Comparison of ENCODE assay signal across 9 cellular contexts in the genomic region with DNA sequence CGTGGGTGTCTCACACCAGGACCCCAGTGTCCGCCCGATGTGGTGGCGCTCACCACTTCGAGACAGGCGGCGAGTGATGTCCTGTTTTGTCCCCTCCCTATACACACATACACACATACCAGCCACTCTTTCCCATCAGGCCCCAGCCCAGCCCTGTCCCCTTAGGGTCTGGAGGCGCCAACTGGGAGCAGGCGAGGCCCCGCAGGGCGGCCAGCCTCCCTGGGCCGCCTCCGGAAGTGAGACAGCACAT. TPM values are rescaled to one million over a fixed set of nuclear protein-coding genes. Genes with fewer than 3 reads are reported as not detected.
DNase-seq lines count a peak whose midpoint lies in the region; ATAC-seq, FAIRE-seq and TF ChIP-seq lines count a peak whose summit lies in the region.
"Had no signal": no experiment of that assay in that cellular context is flagged by ENCODE, and none has a peak within 500 bp of the region (broad histone marks: within the 10 kb centered on the region; RNA-seq: fewer than 3 reads in every experiment).

No MANE protein-coding gene starts in this region.

- no peak overlapping the region for H2BK120ac ChIP-seq in H1 (replicated peaks; ENCODE audit: low read depth, low read length)

- H2AK5ac ChIP-seq in H1 (ENCODE audit: low read depth, low read length): peak overlapping the region; percentile 78; the same call in 1 of the 2 replicates

- H3K18ac ChIP-seq in H1 (ENCODE audit: extremely low read depth, low read length): no peak overlapping the region

- no peak for DNase-seq in CD4-positive, alpha-beta memory T cell
- DNase-seq in PC-3: no peak
- no peak for DNase-seq in H1 (ENCODE audit: low read depth in 1 of 2, low spot score in 2 of 2)
- no peak for DNase-seq in osteocyte (ENCODE audit: extremely low spot score, unreplicated experiment)
- no peak for DNase-seq in pons (ENCODE audit: low spot score)
- no peak for DNase-seq in NCI-H82 (lab: John Stamatoyannopoulos, UW)
- DNase-seq in left lobe of liver (ENCODE audit: low spot score): no peak

- H2BK15ac ChIP-seq in H1 (ENCODE audit: low read length): no peak overlapping the region

- peaks cover 47% of the 10 kb centered on the region for H4K20me1 ChIP-seq in PC-3 (ENCODE audit: low read length)
- H4K20me1 ChIP-seq in H1 (replicated peaks in 1 of 2; ENCODE audit: control insufficient read depth in 1 of 2, insufficient read depth in 2 of 2, low read length in 2 of 2): peaks cover 1 to 9% of the 10 kb centered on the region in 2 experiments

- FAIRE-seq in H1 (lab: Jason Lieb, UNC): no peak

- peaks cover 0 to 3% (median 0%) of the 10 kb centered on the region in 8 donors for H3K9me3 Mint-ChIP-seq in CD4-positive, alpha-beta memory T cell
- no peaks in the 10 kb centered on the region for H3K9me3 Mint-ChIP-seq in osteocyte (ENCODE audit: unreplicated experiment)

- no peak overlapping the region for H2AFZ ChIP-seq in PC-3 (ENCODE audit: low read length)
- no peak overlapping the region for H2AFZ ChIP-seq in H1 (ENCODE audit: low read length)

- H2BK12ac ChIP-seq in H1 (ENCODE audit: low read depth, low read length): peak overlapping the region; percentile 77; the same call in 1 of the 2 replicates

- TF ChIP-seq CTCF in PC-3 (conservative IDR thresholded peaks at IDR 0.05; ENCODE audit: low read depth, low read length): no peak
- no peak for TF ChIP-seq CTCF in H1 (IDR thresholded peaks at IDR 0.05; ENCODE audit: control extremely low read depth in 1 of 3, insufficient read depth in 1 of 3, low read depth in 1 of 3, low read length in 3 of 3)
- no peak for TF ChIP-seq CTCF in osteocyte (IDR thresholded peaks at IDR 0.05)

- H4K8ac ChIP-seq in H1 (ENCODE audit: extremely low read depth, insufficient read depth, low read length): peak overlapping the region; percentile 88

- no peak overlapping the region for H3K4ac ChIP-seq in H1 (replicated peaks; ENCODE audit: insufficient read length, low read depth, low read length)

- peak overlapping the region; percentile 94 for H3K4me2 ChIP-seq in PC-3 (ENCODE audit: low read length)
- H3K4me2 ChIP-seq in H1 (ENCODE audit: insufficient read depth in 1 of 2, low read depth in 2 of 2, low read length in 2 of 2): no peak overlapping the region

- intact Hi-C loops in CD4-positive, alpha-beta memory T cell (cut with micrococcal nuclease): loop anchor here (1.0 to 2.0 kb wide), 3 partner anchors 8 to 44 kb away; partner anchors contain the start of gene ZSWIM4
- intact Hi-C loops in PC-3 (cut with micrococcal nuclease): loop anchor here (10.0 kb wide), 1 partner anchor 674 kb away; no protein-coding TSS in a partner anchor

- peaks cover 78% of the 10 kb centered on the region for H3K4me1 ChIP-seq in CD4-positive, alpha-beta memory T cell (ENCODE audit: insufficient read depth, low read length)
- peaks cover 72% of the 10 kb centered on the region for H3K4me1 ChIP-seq in PC-3 (ENCODE audit: insufficient read depth, low read length)
- peaks cover 0 to 30% (median 23%) of the 10 kb centered on the region in 4 experiments; a peak in 6 of 7 replicates for H3K4me1 ChIP-seq in H1 (replicated peaks in 1 of 4; ENCODE audit: control insufficient read depth in 3 of 4, insufficient read depth in 4 of 4, low read length in 3 of 4)

- BruUV-seq in PC-3 (replicated peaks; lab: Mats Ljungman, UMichigan): no TSS peak

- peak overlapping the region; percentile 83 to 97 (median 90) for H3K4me3 Mint-ChIP-seq in CD4-positive, alpha-beta memory T cell
- H3K4me3 Mint-ChIP-seq in osteocyte (ENCODE audit: unreplicated experiment): peak overlapping the region; percentile 92

- no peak overlapping the region for H2BK20ac ChIP-seq in H1 (ENCODE audit: low read length)

- H3K36me3 Mint-ChIP-seq in CD4-positive, alpha-beta memory T cell: peaks cover 5 to 42% of the 10 kb centered on the region in 2 donors
- H3K36me3 Mint-ChIP-seq in osteocyte (ENCODE audit: unreplicated experiment): peaks cover 30% of the 10 kb centered on the region

- no peaks in the 10 kb centered on the region for H3K9me3 ChIP-seq in CD4-positive, alpha-beta memory T cell (ENCODE audit: control insufficient read depth in 1 of 2, low read length in 2 of 2)
- H3K9me3 ChIP-seq in PC-3 (ENCODE audit: low read length) (no peaks in the 10 kb centered on the region), H1 (ENCODE audit: insufficient read depth in 2 of 2, low read depth in 1 of 2, low read length in 1 of 2) (no peaks in the 10 kb centered on the region)

- H3K9ac ChIP-seq in PC-3 (ENCODE audit: low read length) (peak overlapping the region; percentile 93), H1 (replicated peaks in 1 of 4; ENCODE audit: extremely low read depth in 1 of 4, low read depth in 3 of 4, low read length in 3 of 4) (no peak overlapping the region)

- no peaks in the 10 kb centered on the region for H3K79me1 ChIP-seq in H1 (ENCODE audit: low read depth, low read length)

- H3K23me2 ChIP-seq in H1 (ENCODE audit: low read depth, low read length): peaks cover 7% of the 10 kb centered on the region; the same call in 1 of the 2 replicates

- H3K56ac ChIP-seq in H1 (replicated peaks; ENCODE audit: insufficient read length, low read depth, low read length): no peak overlapping the region

- peak overlapping the region; percentile 98 for H3K27ac ChIP-seq in CD4-positive, alpha-beta memory T cell (ENCODE audit: low read depth, low read length)
- peak overlapping the region; percentile 96 for H3K27ac ChIP-seq in PC-3 (ENCODE audit: low read length)
- 0 out of 2 replicates have a peak overlapping the region, but pooled peaks have one; percentile 40 for H3K27ac ChIP-seq in H1 (ENCODE audit: low read depth, low read length)

- ATAC-seq in PC-3 (no peak), left lobe of liver (no peak), HG03342 (IDR thresholded peaks at IDR 0.05; ENCODE audit: unreplicated experiment) (no peak)

- no peak for TF ChIP-seq EP300 in H1 (IDR thresholded peaks at IDR 0.05; ENCODE audit: borderline replicate concordance in 1 of 2, low read depth in 2 of 2, low read length in 2 of 2)

- peaks cover 28 to 87% (median 48%) of the 10 kb centered on the region in 4 donors for H3K4me1 Mint-ChIP-seq in CD4-positive, alpha-beta memory T cell
- H3K4me1 Mint-ChIP-seq in osteocyte (ENCODE audit: unreplicated experiment): peaks cover 65% of the 10 kb centered on the region

- H3K14ac ChIP-seq in H1 (ENCODE audit: insufficient read length): no peak overlapping the region

- no peak overlapping the region; the same call in 1 of the 2 replicates for H2BK5ac ChIP-seq in H1 (ENCODE audit: low read depth, low read length)

- H4K91ac ChIP-seq in H1 (replicated peaks; ENCODE audit: insufficient read length, low read length): peak overlapping the region; percentile 2

- no peak for TF ChIP-seq POLR2A in H1 (IDR thresholded peaks at IDR 0.05; ENCODE audit: control extremely low read depth in 1 of 2, low read depth in 2 of 2, low read length in 2 of 2)

- H3K79me2 ChIP-seq in PC-3 (ENCODE audit: low read length) (peaks cover 79% of the 10 kb centered on the region), H1 (ENCODE audit: control insufficient read depth in 1 of 2, insufficient read depth in 2 of 2, low read length in 2 of 2) (peaks cover 0 to 3% of the 10 kb centered on the region in 2 experiments; a peak in 2 of 4 replicates)

- WGBS in H1 (ENCODE audit: extremely low coverage in 1 of 2, insufficient coverage in 1 of 2, insufficient read length in 1 of 2, insufficient replicate concordance in 2 of 2, low coverage in 1 of 2, low lambda C conversion rate in 2 of 2, missing lambda C conversion rate in 1 of 2), 2 experiments: 99% methylated on average over 13 of the region's 13 CpGs; no CpG with 5 or more reads in 1 of the 2 experiments

- H3K27ac Mint-ChIP-seq in CD4-positive, alpha-beta memory T cell: peak overlapping the region; percentile 99 to 100 (median 99)
- H3K27ac Mint-ChIP-seq in osteocyte (ENCODE audit: unreplicated experiment): peak overlapping the region; percentile 98

- peak overlapping the region; percentile 63 to 86 for H3K4me3 ChIP-seq in CD4-positive, alpha-beta memory T cell (ENCODE audit: low read length in 2 of 2)
- peak overlapping the region; percentile 82 for H3K4me3 ChIP-seq in PC-3 (ENCODE audit: low read length)
- no peak overlapping the region for H3K4me3 ChIP-seq in H1 (ENCODE audit: extremely low read depth in 1 of 4, insufficient read depth in 2 of 4, low read depth in 3 of 4, low read length in 4 of 4)

- H4K5ac ChIP-seq in H1 (ENCODE audit: insufficient read length, low read depth, low read length): peak overlapping the region; percentile 27

- peaks cover 34% of the 10 kb centered on the region for H3F3A ChIP-seq in PC-3 (ENCODE audit: low read length, unreplicated experiment)

- TF ChIP-seq RAD21 in H1 (IDR thresholded peaks at IDR 0.05 in 1 of 2, conservative IDR thresholded peaks at IDR 0.05 in 1 of 2; ENCODE audit: low read depth in 2 of 2, low read length in 2 of 2): no peak

- H3K23ac ChIP-seq in H1 (ENCODE audit: insufficient read length): no peak overlapping the region

- no peaks in the 10 kb centered on the region for H3K9me2 ChIP-seq in PC-3 (replicated peaks; ENCODE audit: low read length)

- POLR2A ChIA-PET in CD4-positive, alpha-beta memory T cell (lab: Charles Lee; ENCODE audit: partially characterized antibody): interaction anchor here (0.6 to 9.7 kb wide), 10 partner anchors 9 to 498 kb away, joined by 3 to 204 read pairs (median 5); partner anchors contain the start of genes ASF1B, MRI1 and ZSWIM4
- POLR2A ChIA-PET in PC-3 (lab: Charles Lee; ENCODE audit: unreplicated experiment): interaction anchor here (0.6 to 1.6 kb wide), 2 partner anchors 11 to 23 kb away, joined by 13 to 35 read pairs; no protein-coding TSS in a partner anchor
- POLR2A ChIA-PET in H1 (lab: Charles Lee; ENCODE audit: partially characterized antibody): interaction anchor here (1.4 to 1.9 kb wide), 4 partner anchors 9 to 16 kb away, joined by 5 to 8 read pairs (median 6); no protein-coding TSS in a partner anchor

- CTCF ChIA-PET in CD4-positive, alpha-beta memory T cell (lab: Charles Lee; ENCODE audit: partially characterized antibody): interaction anchor here (1.2 to 5.7 kb wide), 3 partner anchors 24 to 53 kb away, joined by 3 to 37 read pairs (median 37); partner anchors contain the start of gene ZSWIM4
- CTCF ChIA-PET in PC-3 (lab: Charles Lee): interaction anchor here (2.0 kb wide), 1 partner anchor 23 kb away, joined by 11 read pairs; no protein-coding TSS in a partner anchor
- CTCF ChIA-PET in H1 (lab: Charles Lee; ENCODE audit: partially characterized antibody): interaction anchor here (0.8 to 2.4 kb wide), 5 partner anchors 10 to 31 kb away, joined by 3 to 13 read pairs (median 4); no protein-coding TSS in a partner anchor

- no peaks in the 10 kb centered on the region for H3K27me3 Mint-ChIP-seq in CD4-positive, alpha-beta memory T cell
- no peaks in the 10 kb centered on the region for H3K27me3 Mint-ChIP-seq in osteocyte (ENCODE audit: unreplicated experiment)

- peaks cover 4% of the 10 kb centered on the region for H3K36me3 ChIP-seq in CD4-positive, alpha-beta memory T cell (ENCODE audit: insufficient read depth, low read length)
- H3K36me3 ChIP-seq in PC-3 (ENCODE audit: low read depth, low read length) (peaks cover 42% of the 10 kb centered on the region), H1 (ENCODE audit: control insufficient read depth in 2 of 4, insufficient read depth in 4 of 4, low read length in 3 of 4) (no peaks in the 10 kb centered on the region)

- H3K27me3 ChIP-seq in CD4-positive, alpha-beta memory T cell (ENCODE audit: insufficient read depth, low read length): no peaks in the 10 kb centered on the region
- H3K27me3 ChIP-seq in PC-3 (ENCODE audit: low read length) (no peaks in the 10 kb centered on the region), H1 (replicated peaks in 1 of 4; ENCODE audit: control insufficient read depth in 3 of 4, extremely low read depth in 1 of 4, insufficient read depth in 3 of 4, low read length in 3 of 4) (no peaks in the 10 kb centered on the region)

RNA-seq across cellular contexts. Expression of gene NANOS3, which starts 38.1 kb away (rescaled TPM):
- not detected for total RNA-seq in CD4-positive, alpha-beta memory T cell
- polyA plus RNA-seq in CD4-positive, alpha-beta memory T cell: not detected
- total RNA-seq in PC-3 (2014; rRNA removed) (1.7 TPM in 1 of 2 replicates, not detected in the other), osteocyte (1.1 and 3.5 TPM in 2 replicates), left lobe of liver (not detected)
- total RNA-seq in H1 (2021; fragmentation: NEBNext Ultra II Directional; extraction: Animal tissue kit (Norgen Biotek cat#: 25700)): not detected in 2 replicates
- polyA plus RNA-seq in H1 (2011; rRNA removed): 0.14 and 0.62 TPM in 2 replicates
- polyA plus RNA-seq in H1 (2011; cell fraction: cytosol; rRNA removed): not detected
- not detected for polyA plus RNA-seq in H1 (2011; cell fraction: nucleus; rRNA removed)
- polyA plus RNA-seq in H1 (2012, experiment 1 of 2): 0.69 to 0.83 TPM in 2 of 4 replicates, not detected in the others
- polyA plus RNA-seq in H1 (2012, experiment 2 of 2): not detected
- 1.2 TPM for polyA plus RNA-seq in H1 (2013, experiment 1 of 2)
- 1.3 TPM for polyA plus RNA-seq in H1 (2013, experiment 2 of 2)
- not detected in 2 replicates for polyA minus RNA-seq in H1 (2011; rRNA and poly(A)+ RNA removed)
- not detected for polyA minus RNA-seq in H1 (2011; cell fraction: cytosol; rRNA and poly(A)+ RNA removed)
- not detected for polyA minus RNA-seq in H1 (2011; cell fraction: nucleus; rRNA and poly(A)+ RNA removed)
- total RNA-seq: renal cortical epithelial cell had no signal

RNA-seq across cellular contexts. Expression of gene ZSWIM4, which starts 43.6 kb away (rescaled TPM):
- total RNA-seq in CD4-positive, alpha-beta memory T cell: 1 to 10 TPM; 6.4 to 6.6 TPM
- 1 to 10 TPM in 1 of 2 donors, under 1 TPM in 1; 0.33 to 1.6 TPM for polyA plus RNA-seq in CD4-positive, alpha-beta memory T cell
- total RNA-seq in PC-3 (2014; rRNA removed) (8.0 and 11.4 TPM in 2 replicates), osteocyte (14.0 and 15.1 TPM in 2 replicates), left lobe of liver (1.5 TPM)
- total RNA-seq in H1 (2021; fragmentation: NEBNext Ultra II Directional; extraction: Animal tissue kit (Norgen Biotek cat#: 25700)): 31.1 and 32.7 TPM in 2 replicates
- polyA plus RNA-seq in H1 (2011; rRNA removed): 12.2 and 23.2 TPM in 2 replicates
- polyA plus RNA-seq in H1 (2011; cell fraction: cytosol; rRNA removed): 10.9 TPM
- polyA plus RNA-seq in H1 (2011; cell fraction: nucleus; rRNA removed): 21.2 TPM
- 13.1 to 23.1 TPM (median 21.0 TPM) in 4 replicates for polyA plus RNA-seq in H1 (2012, experiment 1 of 2)
- polyA plus RNA-seq in H1 (2012, experiment 2 of 2): 20.0 TPM
- polyA plus RNA-seq in H1 (2013, experiment 1 of 2): 17.0 TPM
- polyA plus RNA-seq in H1 (2013, experiment 2 of 2): 17.3 TPM
- polyA minus RNA-seq in H1 (2011; rRNA and poly(A)+ RNA removed): 8.9 and 10.8 TPM in 2 replicates
- 23.9 TPM for polyA minus RNA-seq in H1 (2011; cell fraction: cytosol; rRNA and poly(A)+ RNA removed)
- 13.5 TPM for polyA minus RNA-seq in H1 (2011; cell fraction: nucleus; rRNA and poly(A)+ RNA removed)

Comparison
In these comparisons a context has a peak if more than half of its experiments do, and no peak if none do; other contexts are left out.
1. H3K27ac ChIP-seq: peak in every context shown above with its lines; median percentile 98 in CD4-positive, alpha-beta memory T cell; 96 in PC-3; 40 in H1.
2. H3K4me3 ChIP-seq: peak in CD4-positive, alpha-beta memory T cell (2 of 2) and PC-3 (single experiment); none in H1 (0 of 4).